In the genomic region with DNA sequence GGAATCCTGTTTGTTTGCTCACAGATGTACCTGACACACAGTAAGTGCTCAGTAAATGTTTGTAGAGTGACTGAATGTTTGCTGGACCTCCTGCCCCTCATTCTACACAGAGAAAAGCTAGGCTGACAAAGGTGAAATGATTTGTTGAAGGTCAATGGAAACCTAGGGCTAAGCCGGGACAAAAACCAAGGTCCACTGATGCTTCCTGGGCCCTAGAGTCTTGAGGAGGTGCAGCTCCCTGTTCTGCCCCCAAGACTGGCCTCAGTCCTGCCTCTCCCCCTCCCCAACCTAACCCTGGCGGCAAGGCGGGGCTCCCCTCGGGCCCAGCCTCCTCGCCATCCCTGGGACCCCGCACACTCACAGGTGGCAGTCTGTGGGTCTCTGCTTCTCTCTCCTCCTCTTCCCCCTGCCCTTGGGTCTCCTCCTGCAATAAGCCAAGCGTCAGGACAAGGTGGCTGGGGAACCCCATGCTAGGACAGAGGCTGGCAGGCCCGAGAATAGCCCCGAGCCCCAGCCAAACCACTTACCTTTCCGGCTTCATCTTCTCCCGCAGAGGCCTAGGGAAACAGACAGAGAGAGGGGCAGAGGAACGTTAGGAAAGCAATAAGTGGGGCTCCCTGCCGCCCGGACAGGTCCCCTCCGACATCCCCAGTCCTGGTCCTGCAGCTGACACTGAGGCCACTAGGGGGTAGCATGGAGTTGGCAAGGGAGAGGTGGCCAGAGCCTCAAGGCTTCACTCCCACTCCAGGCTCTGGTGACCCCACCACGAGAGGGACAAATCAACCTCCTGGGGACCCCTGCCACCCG, we compare ENCODE assay signal across 8 cellular contexts. TPM values are rescaled to one million over a fixed set of nuclear protein-coding genes. Genes with fewer than 3 reads are reported as not detected.
DNase-seq lines count a peak whose midpoint lies in the region; ATAC-seq and TF ChIP-seq lines count a peak whose summit lies in the region.

No MANE protein-coding gene starts in this region.

- no peaks in the 10 kb centered on the region for H3K36me3 ChIP-seq in Peyer's patch
- no peaks in the 10 kb centered on the region for H3K36me3 ChIP-seq in fibroblast of lung (ENCODE audit: control insufficient read depth, insufficient read depth, low read length)
- H3K36me3 ChIP-seq in neural progenitor cell: no peaks in the 10 kb centered on the region
- H3K36me3 ChIP-seq in subcutaneous abdominal adipose tissue (ENCODE audit: control insufficient read depth in 5 of 5, insufficient read depth in 5 of 5, low read length in 5 of 5): peaks cover 0 to 9% (median 0%) of the 10 kb centered on the region in 5 donors

- peak; percentile 81 for DNase-seq in ELR (ENCODE audit: low read depth)
- DNase-seq in HuH-7 (ENCODE audit: low spot score): peak; percentile 88
- DNase-seq in Peyer's patch: peak; percentile 78 to 89 (median 79)
- DNase-seq in activated T-cell treated with anti-CD3 and anti-CD28 coated beads, Interleukin-2, amount 50 U/mL, for 48 hours: peak; percentile 85 to 86
- DNase-seq in fibroblast of lung (ENCODE audit: low read depth in 2 of 2): peak; percentile 39 to 67
- peak; percentile 86 for DNase-seq in neural progenitor cell (ENCODE audit: low spot score)

- H3K4me1 ChIP-seq in Peyer's patch (peaks cover 1 to 30% (median 15%) of the 10 kb centered on the region in 4 donors), fibroblast of lung (ENCODE audit: control insufficient read depth, extremely low read depth, insufficient read depth, low read length) (peaks cover 13% of the 10 kb centered on the region), neural progenitor cell (no peaks in the 10 kb centered on the region), subcutaneous abdominal adipose tissue (ENCODE audit: control insufficient read depth in 5 of 5, insufficient read depth in 5 of 5, low read length in 5 of 5) (peaks cover 6 to 38% (median 30%) of the 10 kb centered on the region in 5 donors)

- H3K9me3 ChIP-seq in Peyer's patch: no peaks in the 10 kb centered on the region
- H3K9me3 ChIP-seq in fibroblast of lung (ENCODE audit: control insufficient read depth, insufficient read depth, low read depth, low read length): no peaks in the 10 kb centered on the region
- no peaks in the 10 kb centered on the region for H3K9me3 ChIP-seq in neural progenitor cell (ENCODE audit: low read depth)
- H3K9me3 ChIP-seq in subcutaneous abdominal adipose tissue (ENCODE audit: control insufficient read depth in 5 of 5, low read length in 5 of 5): no peaks in the 10 kb centered on the region

- peak; percentile 48 to 91 (median 85) for TF ChIP-seq CTCF in Peyer's patch (IDR thresholded peaks at IDR 0.05)
- peak; percentile 93 to 99 for TF ChIP-seq CTCF in fibroblast of lung (conservative IDR thresholded peaks at IDR 0.05 in 1 of 2, IDR thresholded peaks at IDR 0.05 in 1 of 2; ENCODE audit: low read depth in 1 of 2, low read length in 2 of 2)
- peak; percentile 92 for TF ChIP-seq CTCF in neural progenitor cell (IDR thresholded peaks at IDR 0.05)

- peaks cover 16% of the 10 kb centered on the region for H3K4me1 Mint-ChIP-seq in neural progenitor cell

- H3K36me3 Mint-ChIP-seq in neural progenitor cell: no peaks in the 10 kb centered on the region

- H3K4me2 ChIP-seq in fibroblast of lung (ENCODE audit: extremely low read depth, insufficient read depth, low read length) (peak overlapping the region; percentile 55), neural progenitor cell (peak overlapping the region; percentile 28)

- peaks cover 9% of the 10 kb centered on the region for H3F3A ChIP-seq in neural progenitor cell (ENCODE audit: low read depth)

- peak overlapping the region; percentile 75 for H3K27ac Mint-ChIP-seq in neural progenitor cell

- H3K9me3 Mint-ChIP-seq in neural progenitor cell: no peaks in the 10 kb centered on the region

- TF ChIP-seq POLR2A in Peyer's patch (IDR thresholded peaks at IDR 0.05): no peak

- H3K4me3 ChIP-seq in Peyer's patch (no peak overlapping the region), fibroblast of lung (replicated peaks in 1 of 4; ENCODE audit: control extremely low read depth in 1 of 4, insufficient read depth in 1 of 4, low read depth in 3 of 4, low read length in 4 of 4) (no peak overlapping the region), neural progenitor cell (no peak overlapping the region), subcutaneous abdominal adipose tissue (ENCODE audit: low read depth in 1 of 5, low read length in 5 of 5) (peak overlapping the region in 4 of 5 donors; percentile 2 to 32 (median 26))

- H3K27me3 ChIP-seq in Peyer's patch (no peaks in the 10 kb centered on the region), fibroblast of lung (ENCODE audit: control insufficient read depth, insufficient read depth, low read length) (no peaks in the 10 kb centered on the region), neural progenitor cell (no peaks in the 10 kb centered on the region), subcutaneous abdominal adipose tissue (ENCODE audit: control insufficient read depth in 5 of 5, insufficient read depth in 4 of 5, low read length in 5 of 5) (peaks cover 0 to 13% (median 0%) of the 10 kb centered on the region in 5 donors)

- H3K27ac ChIP-seq in Peyer's patch: no peak overlapping the region
- no peak overlapping the region for H3K27ac ChIP-seq in fibroblast of lung (ENCODE audit: insufficient read depth, low read length)
- no peak overlapping the region for H3K27ac ChIP-seq in neural progenitor cell
- H3K27ac ChIP-seq in subcutaneous abdominal adipose tissue (ENCODE audit: low read depth, low read length): no peak overlapping the region

- H3K4me3 Mint-ChIP-seq in neural progenitor cell: peak overlapping the region; percentile 50

- H3K9ac ChIP-seq in fibroblast of lung (ENCODE audit: insufficient read depth, low read length) (no peak overlapping the region), neural progenitor cell (no peak overlapping the region), subcutaneous abdominal adipose tissue (ENCODE audit: low read length in 5 of 5) (peak overlapping the region in 2 of 5 donors; percentile 23 to 31)

- H2AFZ ChIP-seq in fibroblast of lung (ENCODE audit: low read length) (peak overlapping the region; percentile 74), neural progenitor cell (replicated peaks) (peak overlapping the region; percentile 81)

- H4K20me1 ChIP-seq in fibroblast of lung (ENCODE audit: control insufficient read depth, extremely low read depth, insufficient read depth, low read length) (no peaks in the 10 kb centered on the region), neural progenitor cell (ENCODE audit: low read depth) (no peaks in the 10 kb centered on the region)

- H3K27me3 Mint-ChIP-seq in neural progenitor cell (ENCODE audit: insufficient read depth, low read depth): peaks cover 8% of the 10 kb centered on the region

- no peak for ATAC-seq in GM21526 (IDR thresholded peaks at IDR 0.05; ENCODE audit: low FRiP score, unreplicated experiment)

- H3K79me2 ChIP-seq in fibroblast of lung (ENCODE audit: control insufficient read depth, insufficient read depth, low read length): no peaks in the 10 kb centered on the region
- no peaks in the 10 kb centered on the region for H3K79me2 ChIP-seq in neural progenitor cell (ENCODE audit: low read depth)

RNA-seq across cellular contexts. Expression of a gene that starts 9.3 kb away (rescaled TPM):
- total RNA-seq in Peyer's patch (10 to 100 TPM in 2 of 4 donors, 1 to 10 TPM in 2; 7.3 to 28.1 (median 10.8) TPM), fibroblast of lung (4.6 and 7.6 TPM in 2 replicates), neural progenitor cell (ENCODE audit: low replicate concordance) (1.0 and 2.1 TPM in 2 replicates)
- polyA plus RNA-seq in fibroblast of lung: 0.84 and 1.1 TPM in 2 replicates
- polyA plus RNA-seq in fibroblast of lung (2012): 2.1 and 2.4 TPM in 2 replicates
- polyA minus RNA-seq in fibroblast of lung (ENCODE audit: low replicate concordance): 0.52 and 4.4 TPM in 2 replicates

RNA-seq across cellular contexts. Expression of a gene that starts 23.0 kb away (rescaled TPM):
- 10 to 100 TPM in 1 of 4 donors, 1 to 10 TPM in 3; 4.2 to 12.7 (median 6.7) TPM for total RNA-seq in Peyer's patch
- total RNA-seq in fibroblast of lung: 0.26 and 1.2 TPM in 2 replicates
- polyA plus RNA-seq in fibroblast of lung: 0.52 and 1.4 TPM in 2 replicates
- polyA plus RNA-seq in fibroblast of lung (2012): 0.26 and 1.2 TPM in 2 replicates
- not detected in 2 replicates for polyA minus RNA-seq in fibroblast of lung (ENCODE audit: low replicate concordance)
- total RNA-seq in neural progenitor cell (ENCODE audit: low replicate concordance): 6.4 and 15.1 TPM in 2 replicates

RNA-seq across cellular contexts. Expression of a gene that starts 56.7 kb away (rescaled TPM):
- total RNA-seq in Peyer's patch (10 to 100 TPM; 32.3 to 38.6 (median 34.7) TPM), fibroblast of lung (30.2 and 34.2 TPM in 2 replicates), neural progenitor cell (ENCODE audit: low replicate concordance) (26.9 and 29.7 TPM in 2 replicates)
- 83.6 and 120 TPM in 2 replicates for polyA plus RNA-seq in fibroblast of lung
- polyA plus RNA-seq in fibroblast of lung (2012): 51.4 and 73.0 TPM in 2 replicates
- polyA minus RNA-seq in fibroblast of lung (ENCODE audit: low replicate concordance): 40.7 and 49.0 TPM in 2 replicates

Comparison
In these comparisons a context has a peak if more than half of its experiments do, and no peak if none do; other contexts are left out.
1. H3K4me3 ChIP-seq: peak in subcutaneous abdominal adipose tissue (4 of 5); none in Peyer's patch (0 of 4), fibroblast of lung (0 of 4) and neural progenitor cell (single experiment).
2. Peak in every context shown above with its lines, with median percentiles within 50 percentile points of each other: DNase-seq and CTCF ChIP-seq.